In genomic region chr2:188897096-188897495, GRCh38 we compare ENCODE assay signal across 14 cellular contexts.
A peak's percentile ranks its signal among the peaks of the same experiment; 100 is the strongest.
DNase-seq lines count a peak whose midpoint lies in the region; ATAC-seq and TF ChIP-seq lines count a peak whose summit lies in the region.
"Had no signal": no experiment of that assay in that cellular context is flagged by ENCODE, and none has a peak within 500 bp of the region (broad histone marks: within the 10 kb centered on the region; RNA-seq: fewer than 3 reads in every experiment).

No MANE protein-coding gene starts in this region.

- DNase-seq in breast epithelium (ENCODE audit: low spot score in 2 of 2) = no peak
- no peak for DNase-seq in MCF 10A (ENCODE audit: unreplicated experiment)
- no peak for DNase-seq in neuronal stem cell (ENCODE audit: low spot score)
- no peak for DNase-seq in vagina (ENCODE audit: extremely low spot score in 2 of 2)
- no peak for DNase-seq in NCI-H2171 (lab: John Stamatoyannopoulos, UW)
- no peak for DNase-seq in immature natural killer cell
- DNase-seq: activated naive CD4-positive, alpha-beta T cell treated with anti-CD3 and anti-CD28 coated beads, Interleukin-2, amount 50 U/mL, for 16 hours; naive thymus-derived CD4-positive, alpha-beta T cell; OCI-M1; WERI-Rb-1 had no signal

- no peak overlapping the region for H3K14ac ChIP-seq in neuronal stem cell (ENCODE audit: low read length)

- no peak overlapping the region for H2BK12ac ChIP-seq in neuronal stem cell (ENCODE audit: low read length)

- no peak overlapping the region for H2BK5ac ChIP-seq in neuronal stem cell (ENCODE audit: low read length)

- H3K27me3 Mint-ChIP-seq in MCF 10A (ENCODE audit: insufficient read depth, unreplicated experiment) = no peaks in the 10 kb centered on the region
- H3K27me3 Mint-ChIP-seq in immature natural killer cell (ENCODE audit: low read depth in 3 of 3) = no peaks in the 10 kb centered on the region

- POLR2A ChIA-PET in MCF 10A (lab: Yijun Ruan, JAX) = no interaction called here

- CTCF ChIA-PET in MCF 10A (lab: Yijun Ruan, JAX) = no interaction called here

- BruUV-seq in MCF 10A (replicated peaks; lab: Mats Ljungman, UMichigan) = no TSS peak

- H3K4me3 ChIP-seq in breast epithelium = no peak overlapping the region
- no peak overlapping the region for H3K4me3 ChIP-seq in gastroesophageal sphincter
- H3K4me3 ChIP-seq in neuronal stem cell (ENCODE audit: low read length in 2 of 2) = no peak overlapping the region
- no peak overlapping the region for H3K4me3 ChIP-seq in vagina

- H3K27ac ChIP-seq in breast epithelium (peak overlapping the region; percentile 58 to 76), gastroesophageal sphincter (peak overlapping the region; percentile 52 to 71 (median 60)), neuronal stem cell (replicated peaks; ENCODE audit: low read length) (no peak overlapping the region), vagina (peak overlapping the region; percentile 57)
- H3K27ac ChIP-seq: 22Rv1, WERI-Rb-1 had no signal

- H4K91ac ChIP-seq in neuronal stem cell (ENCODE audit: low read depth, low read length, poor library complexity) = no peak overlapping the region

- ATAC-seq in gastroesophageal sphincter (no peak), GM18907 (IDR thresholded peaks at IDR 0.05; ENCODE audit: unreplicated experiment) (no peak)
- ATAC-seq: esophagus mucosa; naive thymus-derived CD4-positive, alpha-beta T cell had no signal

- H3K9ac ChIP-seq in neuronal stem cell (ENCODE audit: low read depth, low read length, poor library complexity) = no peak overlapping the region

- no peak overlapping the region for H3K4me2 ChIP-seq in neuronal stem cell (ENCODE audit: insufficient read depth, low read length, poor library complexity, severe bottlenecking)

- H3K4me1 ChIP-seq in breast epithelium (no peaks in the 10 kb centered on the region), gastroesophageal sphincter (peaks cover 9 to 41% (median 11%) of the 10 kb centered on the region in 3 donors), neuronal stem cell (ENCODE audit: control insufficient read depth in 2 of 2, insufficient read depth in 1 of 2, low read depth in 1 of 2, low read length in 2 of 2) (no peaks in the 10 kb centered on the region), vagina (peaks cover 11% of the 10 kb centered on the region)

- no peak overlapping the region for H3K4me3 Mint-ChIP-seq in MCF 10A (ENCODE audit: unreplicated experiment)
- H3K4me3 Mint-ChIP-seq in immature natural killer cell = no peak overlapping the region
- H3K4me3 Mint-ChIP-seq: naive thymus-derived CD4-positive, alpha-beta T cell had no signal

- no peak overlapping the region for H3K18ac ChIP-seq in neuronal stem cell (ENCODE audit: low read length)

- no peak overlapping the region for H4K8ac ChIP-seq in neuronal stem cell (ENCODE audit: low read depth, low read length)

- no peak for TF ChIP-seq POLR2A in breast epithelium (IDR thresholded peaks at IDR 0.05)
- no peak for TF ChIP-seq POLR2A in gastroesophageal sphincter (IDR thresholded peaks at IDR 0.05)
- no peak for TF ChIP-seq POLR2A in vagina (IDR thresholded peaks at IDR 0.05)

- no peak for TF ChIP-seq EP300 in gastroesophageal sphincter (IDR thresholded peaks at IDR 0.05)

- H3K79me1 ChIP-seq in neuronal stem cell (ENCODE audit: low read depth, low read length) = no peaks in the 10 kb centered on the region

- no peak overlapping the region for H2BK120ac ChIP-seq in neuronal stem cell (ENCODE audit: low read depth, low read length)

- no peak for TF ChIP-seq CTCF in breast epithelium (IDR thresholded peaks at IDR 0.05)
- no peak for TF ChIP-seq CTCF in MCF 10A (IDR thresholded peaks at IDR 0.05; ENCODE audit: unreplicated experiment)
- no peak for TF ChIP-seq CTCF in gastroesophageal sphincter (IDR thresholded peaks at IDR 0.05)
- TF ChIP-seq CTCF in vagina (IDR thresholded peaks at IDR 0.05) = no peak

- H3K4ac ChIP-seq in neuronal stem cell (ENCODE audit: low read length) = no peak overlapping the region

- no peak overlapping the region for H3K23ac ChIP-seq in neuronal stem cell (ENCODE audit: low read depth, low read length, poor library complexity)

- WGBS in gastroesophageal sphincter (ENCODE audit: low coverage in 1 of 2), 2 donors = 12 to 23% methylated on average over 3 of the region's 3 CpGs
- WGBS in neuronal stem cell (ENCODE audit: extremely low coverage in 2 of 2, insufficient read length in 2 of 2, insufficient replicate concordance in 1 of 2), 2 donors = no CpG with 5 or more reads among the region's 3 CpGs

- H3K9me3 ChIP-seq in breast epithelium = no peaks in the 10 kb centered on the region
- H3K9me3 ChIP-seq in gastroesophageal sphincter = no peaks in the 10 kb centered on the region
- no peaks in the 10 kb centered on the region for H3K9me3 ChIP-seq in neuronal stem cell (replicated peaks in 1 of 2; ENCODE audit: control insufficient read depth in 2 of 2, insufficient read depth in 1 of 2, low read depth in 1 of 2, low read length in 2 of 2)
- H3K9me3 ChIP-seq in vagina = no peaks in the 10 kb centered on the region

- peak overlapping the region; percentile 8 for H2AFZ ChIP-seq in neuronal stem cell (ENCODE audit: low read length)

- H3K4me1 Mint-ChIP-seq in MCF 10A (ENCODE audit: insufficient read depth, unreplicated experiment) (no peaks in the 10 kb centered on the region), immature natural killer cell (no peaks in the 10 kb centered on the region)
- H3K4me1 Mint-ChIP-seq: naive thymus-derived CD4-positive, alpha-beta T cell had no signal

- H3K27me3 ChIP-seq in breast epithelium (no peaks in the 10 kb centered on the region), gastroesophageal sphincter (no peaks in the 10 kb centered on the region), neuronal stem cell (ENCODE audit: control insufficient read depth in 3 of 3, insufficient read depth in 3 of 3, low read depth in 1 of 3, low read length in 3 of 3) (no peaks in the 10 kb centered on the region), vagina (no peaks in the 10 kb centered on the region)

- intact Hi-C loops in breast epithelium (cut with DNase I; ENCODE audit: low total_unique reads) = no loop called here
- intact Hi-C loops in MCF 10A (cut with micrococcal nuclease) = no loop called here
- intact Hi-C loops in vagina (cut with DNase I) = no loop called here

- no peak overlapping the region for H2AK5ac ChIP-seq in neuronal stem cell (ENCODE audit: low read depth, low read length)

- H2BK15ac ChIP-seq in neuronal stem cell (ENCODE audit: low read length) = no peak overlapping the region

- H3K9me3 Mint-ChIP-seq in MCF 10A (ENCODE audit: unreplicated experiment) = no peaks in the 10 kb centered on the region
- peaks cover 5 to 32% (median 9%) of the 10 kb centered on the region in 6 donors for H3K9me3 Mint-ChIP-seq in immature natural killer cell

- H3K27ac Mint-ChIP-seq in MCF 10A (ENCODE audit: low read depth, unreplicated experiment) (no peak overlapping the region), immature natural killer cell (no peak overlapping the region)
- H3K27ac Mint-ChIP-seq: naive thymus-derived CD4-positive, alpha-beta T cell had no signal

- H3K36me3 ChIP-seq in breast epithelium = no peaks in the 10 kb centered on the region
- H3K36me3 ChIP-seq in gastroesophageal sphincter = no peaks in the 10 kb centered on the region
- no peaks in the 10 kb centered on the region for H3K36me3 ChIP-seq in neuronal stem cell (replicated peaks in 1 of 2; ENCODE audit: control insufficient read depth in 2 of 2, insufficient read depth in 2 of 2, low read length in 2 of 2)
- H3K36me3 ChIP-seq in vagina = no peaks in the 10 kb centered on the region
- H3K36me3 ChIP-seq: WERI-Rb-1 had no signal

- no peaks in the 10 kb centered on the region for H3K36me3 Mint-ChIP-seq in MCF 10A (ENCODE audit: insufficient read depth, unreplicated experiment)
- H3K36me3 Mint-ChIP-seq in immature natural killer cell = no peaks in the 10 kb centered on the region
- H3K36me3 Mint-ChIP-seq: naive thymus-derived CD4-positive, alpha-beta T cell had no signal
